21 cellular contexts compared by ENCODE assay signal in the genomic region with DNA sequence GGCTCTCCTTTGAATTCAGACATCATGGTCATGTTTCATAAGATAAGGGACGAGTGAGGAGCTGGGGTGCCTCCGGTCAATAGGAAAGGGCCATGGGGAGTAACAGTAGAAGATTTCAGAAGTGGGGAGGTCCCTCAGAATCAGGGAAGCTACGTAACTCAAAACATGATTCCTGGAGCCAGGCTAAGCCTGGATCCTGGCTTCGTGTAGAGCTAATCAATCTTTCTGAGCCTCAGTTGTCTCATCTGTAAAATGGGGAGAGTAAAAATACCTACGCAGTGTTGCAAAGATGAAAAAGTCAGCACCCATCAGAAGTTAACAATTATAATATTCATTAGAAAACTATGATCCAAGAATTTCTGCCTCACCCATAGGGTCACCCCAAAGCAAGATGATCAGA.
A peak's percentile ranks its signal among the peaks of the same experiment; 100 is the strongest.
DNase-seq lines count a peak whose midpoint lies in the region; FAIRE-seq and TF ChIP-seq lines count a peak whose summit lies in the region.
"Had no signal": no experiment of that assay in that cellular context is flagged by ENCODE, and none has a peak within 500 bp of the region (broad histone marks: within the 10 kb centered on the region; RNA-seq: fewer than 3 reads in every experiment).

No MANE protein-coding gene starts in this region.

- H3K9ac ChIP-seq in astrocyte (ENCODE audit: low read length) (peak overlapping the region; percentile 50), keratinocyte (ENCODE audit: control insufficient read depth, extremely low read depth, insufficient read depth, low read length) (no peak overlapping the region)

- peak overlapping the region; percentile 99 for H3K27ac ChIP-seq in ACC112 (ENCODE audit: low read depth, low read length)
- peak overlapping the region; percentile 92 for H3K27ac ChIP-seq in astrocyte (ENCODE audit: low read depth, low read length)
- H3K27ac ChIP-seq in keratinocyte (ENCODE audit: control insufficient read depth, insufficient read depth, low read length): peak overlapping the region; percentile 89

- H3K4me1 ChIP-seq in ACC112 (ENCODE audit: control insufficient read depth, insufficient read depth, low read length, unreplicated experiment): peaks cover 40% of the 10 kb centered on the region
- H3K4me1 ChIP-seq in astrocyte (ENCODE audit: insufficient read depth, low read length): peaks cover 25% of the 10 kb centered on the region
- H3K4me1 ChIP-seq in keratinocyte (ENCODE audit: control insufficient read depth, extremely low read depth, insufficient read depth, low read length): peaks cover 38% of the 10 kb centered on the region

- H4K20me1 ChIP-seq in astrocyte (ENCODE audit: insufficient read depth, low read length) (no peaks in the 10 kb centered on the region), keratinocyte (ENCODE audit: control insufficient read depth, extremely low read depth, insufficient read depth, low read length) (no peaks in the 10 kb centered on the region)

- H3K4me3 ChIP-seq in ACC112 (ENCODE audit: low read depth, low read length) (peak overlapping the region; percentile 41), astrocyte (ENCODE audit: insufficient read depth, low read depth, low read length) (no peak overlapping the region), keratinocyte (ENCODE audit: control insufficient read depth in 2 of 3, extremely low read depth in 1 of 3, insufficient read depth in 2 of 3, low read depth in 1 of 3, low read length in 3 of 3) (peak overlapping the region in 1 of 3 experiments; percentile 33)
- H3K4me3 ChIP-seq: A549 had no signal

- dilution Hi-C loops in keratinocyte (cut with MboI; ENCODE audit: extremely low pct_ligation_motif_present, low sequenced_read_pairs): no loop called here

- H3K4me3 Mint-ChIP-seq in HFFc6 (peak overlapping the region; percentile 64), astrocyte (ENCODE audit: unreplicated experiment) (no peak overlapping the region)
- H3K4me3 Mint-ChIP-seq: B cell; CD4-positive, alpha-beta memory T cell had no signal

- no peaks in the 10 kb centered on the region for H3K9me1 ChIP-seq in keratinocyte (ENCODE audit: control insufficient read depth, extremely low read depth, insufficient read depth, low read length)

- H3K36me3 Mint-ChIP-seq in HFFc6 (ENCODE audit: low read depth) (peaks cover 19% of the 10 kb centered on the region; the same call in 1 of the 2 replicates), astrocyte (ENCODE audit: low read depth, unreplicated experiment) (no peaks in the 10 kb centered on the region)
- H3K36me3 Mint-ChIP-seq: CD4-positive, alpha-beta memory T cell had no signal

- no peaks in the 10 kb centered on the region for H3K9me3 ChIP-seq in astrocyte (ENCODE audit: insufficient read depth, low read depth, low read length)
- no peaks in the 10 kb centered on the region for H3K9me3 ChIP-seq in keratinocyte (ENCODE audit: control insufficient read depth, low read depth, low read length)
- H3K9me3 ChIP-seq: A549 had no signal

- TF ChIP-seq CTCF in HFFc6 (IDR thresholded peaks at IDR 0.05) (no peak), astrocyte (IDR thresholded peaks at IDR 0.05; ENCODE audit: insufficient read depth, low read depth, low read length) (no peak), keratinocyte (optimal IDR thresholded peaks at IDR 0.05 in 1 of 3, IDR thresholded peaks at IDR 0.05 in 1 of 3, conservative IDR thresholded peaks at IDR 0.05 in 1 of 3; ENCODE audit: extremely low read depth in 1 of 3, insufficient read depth in 2 of 3, low read length in 3 of 3) (no peak)

- H3K79me2 ChIP-seq in ACC112 (ENCODE audit: control insufficient read depth, insufficient read depth, low read length, unreplicated experiment): no peaks in the 10 kb centered on the region
- no peaks in the 10 kb centered on the region for H3K79me2 ChIP-seq in astrocyte (ENCODE audit: insufficient read depth, low read length)
- H3K79me2 ChIP-seq in keratinocyte (ENCODE audit: control insufficient read depth, insufficient read depth, low read length): no peaks in the 10 kb centered on the region

- H3K4me2 ChIP-seq in astrocyte (ENCODE audit: low read length) (peak overlapping the region; percentile 77), keratinocyte (ENCODE audit: control insufficient read depth, extremely low read depth, insufficient read depth, low read depth, low read length) (peak overlapping the region; percentile 95)

- FAIRE-seq in astrocyte (lab: Jason Lieb, UNC): no peak
- FAIRE-seq in keratinocyte (lab: Jason Lieb, UNC): no peak
- FAIRE-seq: A549, GM12892 had no signal

- peaks cover 63% of the 10 kb centered on the region for H3K4me1 Mint-ChIP-seq in HFFc6 (ENCODE audit: low read depth)
- H3K4me1 Mint-ChIP-seq in astrocyte (ENCODE audit: low read depth, unreplicated experiment): peaks cover 19% of the 10 kb centered on the region
- H3K4me1 Mint-ChIP-seq: B cell had no signal

- no peaks in the 10 kb centered on the region for H3K36me3 ChIP-seq in ACC112 (ENCODE audit: insufficient read depth, low read length)
- H3K36me3 ChIP-seq in astrocyte (ENCODE audit: insufficient read depth, low read length): no peaks in the 10 kb centered on the region
- no peaks in the 10 kb centered on the region for H3K36me3 ChIP-seq in keratinocyte (ENCODE audit: control insufficient read depth in 2 of 2, extremely low read depth in 1 of 2, insufficient read depth in 2 of 2, low read length in 2 of 2)

- DNase-seq in HFFc6: no peak
- no peak for DNase-seq in astrocyte (ENCODE audit: low read depth)
- no peak for DNase-seq in keratinocyte (ENCODE audit: low read depth, low spot score)
- no peak for DNase-seq in effector CD8-positive, alpha-beta T cell (lab: John Stamatoyannopoulos, UW)
- no peak for DNase-seq in activated CD4-positive, alpha-beta T cell treated with anti-CD3 and anti-CD28 coated beads for 4 hours
- DNase-seq in amygdala (lab: John Stamatoyannopoulos, UW): no peak
- DNase-seq in RKO (ENCODE audit: low spot score): no peak
- DNase-seq: CD4-positive, alpha-beta memory T cell; DND-41; GDM1; H7; NCI-H1417; NCI-H1930; NCI-H2171; NCI-H446 treated with DMSO at 0.1 percent for 48 hours; NCI-H774; SHP77 treated with DMSO at 0.1 percent for 48 hours had no signal

- H2AFZ ChIP-seq in ACC112 (ENCODE audit: low read length, unreplicated experiment) (no peak overlapping the region), astrocyte (ENCODE audit: low read depth, low read length) (peak overlapping the region; percentile 44), keratinocyte (ENCODE audit: control insufficient read depth, low read length) (peak overlapping the region; percentile 43)

- H3K27ac Mint-ChIP-seq in HFFc6: peak overlapping the region; percentile 94
- H3K27ac Mint-ChIP-seq in astrocyte (ENCODE audit: unreplicated experiment): peak overlapping the region; percentile 84
- H3K27ac Mint-ChIP-seq: B cell; CD4-positive, alpha-beta memory T cell had no signal

- no peaks in the 10 kb centered on the region; the same call in none of the 2 replicates for H3K9me3 Mint-ChIP-seq in HFFc6
- peaks cover 2% of the 10 kb centered on the region for H3K9me3 Mint-ChIP-seq in astrocyte (ENCODE audit: unreplicated experiment)

- H3K27me3 Mint-ChIP-seq in HFFc6 (ENCODE audit: insufficient read depth) (peaks cover 3% of the 10 kb centered on the region; the same call in 1 of the 2 replicates), astrocyte (ENCODE audit: low read depth, unreplicated experiment) (no peaks in the 10 kb centered on the region)

- H3K27me3 ChIP-seq in ACC112 (ENCODE audit: insufficient read depth, low read length) (no peaks in the 10 kb centered on the region), astrocyte (ENCODE audit: insufficient read depth, low read length) (no peaks in the 10 kb centered on the region), keratinocyte (ENCODE audit: control insufficient read depth, extremely low read depth, insufficient read depth, low read length) (no peaks in the 10 kb centered on the region)
